29 cellular contexts compared by ENCODE assay signal in the genomic region with DNA sequence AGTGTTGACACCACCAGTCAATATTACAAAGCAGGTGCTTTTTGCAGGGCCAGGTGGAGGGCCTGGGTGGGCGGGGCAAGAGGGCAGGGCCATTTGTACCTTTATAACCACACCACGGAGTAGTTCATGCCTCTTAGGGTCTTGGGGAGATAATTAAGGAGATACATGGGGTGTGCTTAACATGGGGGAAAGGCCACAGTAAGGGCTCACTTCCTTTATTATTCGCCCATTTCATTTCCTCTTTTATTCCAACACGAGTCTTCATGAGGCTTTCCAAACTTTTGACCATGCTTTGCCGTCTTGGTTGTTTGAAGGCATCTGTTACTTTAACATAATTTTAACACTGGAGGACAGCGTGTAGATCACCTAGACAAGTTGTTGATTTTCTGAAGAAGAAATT.
DNase-seq lines count a peak whose midpoint lies in the region; ATAC-seq and TF ChIP-seq lines count a peak whose summit lies in the region.
"Had no signal": no experiment of that assay in that cellular context is flagged by ENCODE, and none has a peak within 500 bp of the region (broad histone marks: within the 10 kb centered on the region; RNA-seq: fewer than 3 reads in every experiment).

No MANE protein-coding gene starts in this region.

- peaks cover 15% of the 10 kb centered on the region for H3K4me1 Mint-ChIP-seq in memory B cell
- H3K4me1 Mint-ChIP-seq: T-cell had no signal

- DNase-seq in NOMO-1 treated with dmso at 0.1 percent for 144 hours (lab: John Stamatoyannopoulos, UW; ENCODE audit: unreplicated experiment) = peak; percentile 51
- DNase-seq in memory B cell (ENCODE audit: low spot score in 2 of 2) = no peak
- DNase-seq in middle frontal gyrus (ENCODE audit: extremely low spot score, low spot score) = no peak
- DNase-seq: activated CD4-positive, alpha-beta T cell treated with anti-CD3 and anti-CD28 coated beads for 1 hour; activated naive CD4-positive, alpha-beta T cell; activated T-cell treated with anti-CD3 and anti-CD28 coated beads, Interleukin-2, amount 50 U/mL, for 48 hours; Caco-2; DMS79; effector memory CD8-positive, alpha-beta T cell; foreskin melanocyte; H7; hypothalamus; Kasumi-1; left lung; NCI-H1105 treated with DMSO at 0.1 percent for 48 hours; NCI-H2081 treated with DMSO at 0.1 percent for 48 hours; NCI-H774; right lobe of liver; SHP77; stimulated activated CD4-positive, alpha-beta T cell treated with anti-CD3 and anti-CD28 coated beads, Interleukin-4, amount 100 ng/mL, for 4 hours; stimulated activated naive CD8-positive, alpha-beta T cell treated with anti-CD3 and anti-CD28 coated beads, Interleukin-15, Interleukin-2, amounts not matched to agents 100 U/mL and 50 U/mL, for 24 hours; T-cell had no signal

- no peak for TF ChIP-seq CTCF in GM12875 (IDR thresholded peaks at IDR 0.05; ENCODE audit: borderline replicate concordance, insufficient read depth, low read depth, low read length)

- ATAC-seq in HG02870 (IDR thresholded peaks at IDR 0.05; ENCODE audit: unreplicated experiment) (peak; percentile 14), memory B cell (ENCODE audit: low read depth) (peak; percentile 29), GM18517 (IDR thresholded peaks at IDR 0.05; ENCODE audit: unreplicated experiment) (no peak), GM21619 (IDR thresholded peaks at IDR 0.05; ENCODE audit: unreplicated experiment) (no peak), GM21526 (IDR thresholded peaks at IDR 0.05; ENCODE audit: low FRiP score, unreplicated experiment) (no peak)
- ATAC-seq: effector memory CD8-positive, alpha-beta T cell; left lung; stimulated activated naive CD8-positive, alpha-beta T cell treated with anti-CD3 and anti-CD28 coated beads, Interleukin-15, Interleukin-2, amounts not matched to agents 100 U/mL and 50 U/mL, for 24 hours; T-cell had no signal

- no peaks in the 10 kb centered on the region for H3K9me3 Mint-ChIP-seq in memory B cell
- H3K9me3 Mint-ChIP-seq: effector memory CD8-positive, alpha-beta T cell; T-cell had no signal

- H3K4me3 ChIP-seq in GM12875 (ENCODE audit: low read depth, low read length) = peak overlapping the region; percentile 5
- H3K4me3 ChIP-seq: BLaER1, esophagus muscularis mucosa, left lung, right lobe of liver had no signal

- H3K27me3 Mint-ChIP-seq in memory B cell = peaks cover 7% of the 10 kb centered on the region

- H3K4me3 Mint-ChIP-seq in memory B cell = no peak overlapping the region
- H3K4me3 Mint-ChIP-seq: effector memory CD8-positive, alpha-beta T cell; T-cell had no signal

- no peaks in the 10 kb centered on the region for H3K36me3 Mint-ChIP-seq in memory B cell
- H3K36me3 Mint-ChIP-seq: T-cell had no signal

- no peak overlapping the region for H3K27ac Mint-ChIP-seq in memory B cell
- H3K27ac Mint-ChIP-seq: T-cell had no signal

Comparison
In these comparisons a context has a peak if more than half of its experiments do, and no peak if none do; other contexts are left out.
1. ATAC-seq: peak in HG02870 (single experiment) and memory B cell (single experiment); none in GM18517 (single experiment), GM21619 (single experiment) and GM21526 (single experiment).